In genomic region chr2:139518276-139518675, GRCh38 we compare ENCODE assay signal across 13 cellular contexts.
DNase-seq lines count a peak whose midpoint lies in the region.
"Had no signal": no experiment of that assay in that cellular context is flagged by ENCODE, and none has a peak within 500 bp of the region (broad histone marks: within the 10 kb centered on the region; RNA-seq: fewer than 3 reads in every experiment).

No MANE protein-coding gene starts in this region.

- DNase-seq in cerebellar cortex (ENCODE audit: low spot score) (peak; percentile 45), middle frontal gyrus (ENCODE audit: extremely low spot score, low spot score) (peak; percentile 40), superior temporal gyrus (ENCODE audit: extremely low spot score) (peak; percentile 68), SIG-M5 (lab: John Stamatoyannopoulos, UW) (no peak), KG1 (lab: John Stamatoyannopoulos, UW) (no peak), NCI-H524 (lab: John Stamatoyannopoulos, UW) (no peak)
- DNase-seq: Caco-2; CD4-positive, CD25-positive, alpha-beta regulatory T cell; CD8-positive, alpha-beta T cell; DMS153; DND-41; GF-D8; H9 had no signal

Comparison
In these comparisons a context has a peak if more than half of its experiments do, and no peak if none do; other contexts are left out.
1. DNase-seq: peak in cerebellar cortex (single experiment), middle frontal gyrus (single experiment) and superior temporal gyrus (single experiment); none in SIG-M5 (single experiment), KG1 (single experiment) and NCI-H524 (0 of 2).